ENCODE assay signal across 8 cellular contexts in genomic region chr12:122793685-122794106, GRCh38. TPM values are rescaled to one million over a fixed set of nuclear protein-coding genes. Genes with fewer than 3 reads are reported as not detected.
A peak's percentile ranks its signal among the peaks of the same experiment; 100 is the strongest.
DNase-seq lines count a peak whose midpoint lies in the region; ATAC-seq and TF ChIP-seq lines count a peak whose summit lies in the region.

No MANE protein-coding gene starts in this region.

- H3K4me1 Mint-ChIP-seq in Calu3 (ENCODE audit: low read depth, unreplicated experiment), result peaks cover 3% of the 10 kb centered on the region

- H3K4me1 ChIP-seq in HEK293 (ENCODE audit: control insufficient read depth, insufficient read depth, low read length), result no peaks in the 10 kb centered on the region
- H3K4me1 ChIP-seq in tibial artery, result no peaks in the 10 kb centered on the region

- intact Hi-C loops in Calu3 (cut with micrococcal nuclease; ENCODE audit: unreplicated experiment) (loop anchor here (1.0 to 5.0 kb wide), 3 partner anchors 44 to 157 kb away; no protein-coding TSS in a partner anchor), tibial artery (cut with DNase I; ENCODE audit: low total_unique reads) (loop anchor here (2.0 kb wide), 1 partner anchor 159 kb away; no protein-coding TSS in a partner anchor)

- H3K4me3 ChIP-seq in HEK293 (ENCODE audit: low read depth, low read length) (no peak overlapping the region), brain microvascular endothelial cell (ENCODE audit: low read depth, low read length) (no peak overlapping the region), tibial artery (no peak overlapping the region)

- POLR2A ChIA-PET in HEK293 (lab: Yijun Ruan, JAX), result interaction anchor here (0.6 to 1.3 kb wide), 4 partner anchors 13 to 439 kb away, joined by 3 to 9 read pairs (median 5); no protein-coding TSS in a partner anchor

- H3K27me3 ChIP-seq in brain microvascular endothelial cell (replicated peaks) (no peaks in the 10 kb centered on the region), tibial artery (no peaks in the 10 kb centered on the region)

- no TSS peak for BruUV-seq in Calu3 (replicated peaks; lab: Mats Ljungman, UMichigan)

- ATAC-seq in HG03095 (IDR thresholded peaks at IDR 0.05; ENCODE audit: unreplicated experiment) (no peak), GM21737 (IDR thresholded peaks at IDR 0.05; ENCODE audit: unreplicated experiment) (no peak)

- no peak overlapping the region for H3K27ac ChIP-seq in HEK293 (ENCODE audit: extremely low read depth, low read depth, low read length)
- H3K27ac ChIP-seq in brain microvascular endothelial cell, result no peak overlapping the region
- no peak overlapping the region for H3K27ac ChIP-seq in tibial artery

- DNase-seq in Calu3, result peak; percentile 18
- peak; percentile 69 for DNase-seq in NCI-H82 treated with DMSO at 0.1 percent for 48 hours (lab: John Stamatoyannopoulos, UW; ENCODE audit: unreplicated experiment)
- DNase-seq in brain microvascular endothelial cell, result peak; percentile 29
- peak; percentile 42 for DNase-seq in kidney glomerular epithelial cell (lab: John Stamatoyannopoulos, UW)
- DNase-seq in tibial artery, result no peak

- TF ChIP-seq CTCF in Calu3 (IDR thresholded peaks at IDR 0.05; ENCODE audit: unreplicated experiment), result peak; percentile 59
- no peak; the same call in 1 of the 2 replicates for TF ChIP-seq CTCF in HEK293 (tag by site-specific recombination; IDR thresholded peaks at IDR 0.05)
- peak; percentile 59 for TF ChIP-seq CTCF in brain microvascular endothelial cell (IDR thresholded peaks at IDR 0.05; ENCODE audit: low read depth, low read length, missing control alignments)
- TF ChIP-seq CTCF in tibial artery (IDR thresholded peaks at IDR 0.05), result peak; percentile 63 to 69

- H3K36me3 ChIP-seq in HEK293 (ENCODE audit: control insufficient read depth in 2 of 2, insufficient read depth in 1 of 2, low read length in 2 of 2), result no peaks in the 10 kb centered on the region
- H3K36me3 ChIP-seq in brain microvascular endothelial cell (replicated peaks), result no peaks in the 10 kb centered on the region
- no peaks in the 10 kb centered on the region for H3K36me3 ChIP-seq in tibial artery

- no peaks in the 10 kb centered on the region for H3K27me3 Mint-ChIP-seq in Calu3 (ENCODE audit: unreplicated experiment)

- H3K36me3 Mint-ChIP-seq in Calu3 (ENCODE audit: insufficient read depth, unreplicated experiment), result no peaks in the 10 kb centered on the region

- H3K27ac Mint-ChIP-seq in Calu3 (ENCODE audit: unreplicated experiment), result no peak overlapping the region

- CTCF ChIA-PET in Calu3 (lab: Charles Lee), result interaction anchor here (0.6 to 2.5 kb wide), 15 partner anchors 12 to 176 kb away, joined by 3 to 15 read pairs (median 4); no protein-coding TSS in a partner anchor
- CTCF ChIA-PET in HEK293 (lab: Yijun Ruan, JAX), result interaction anchor here (0.6 to 3.3 kb wide), 48 partner anchors 9 to 664 kb away, joined by 3 to 39 read pairs (median 5); partner anchors contain the start of genes CCDC62, HIP1R and SNRNP35

- H3K4me3 Mint-ChIP-seq in Calu3 (ENCODE audit: low read depth, unreplicated experiment), result no peak overlapping the region

- no peaks in the 10 kb centered on the region for H3K9me3 Mint-ChIP-seq in Calu3 (ENCODE audit: low read depth, unreplicated experiment)

- in situ Hi-C loops in brain microvascular endothelial cell (cut with HindIII; ENCODE audit: low pct_ligation_motif_present, low sequenced_read_pairs), result no loop called here

- H3K9me3 ChIP-seq in HEK293 (ENCODE audit: control insufficient read depth, insufficient read depth, low read depth, low read length), result no peaks in the 10 kb centered on the region
- H3K9me3 ChIP-seq in tibial artery, result no peaks in the 10 kb centered on the region

TF ChIP-seq in HEK293, 187 proteins besides CTCF, POLR2A, EP300 and RAD21:
- TF ChIP-seq ZNF654 (tag by site-specific recombination; IDR thresholded peaks at IDR 0.05; ENCODE audit: low read depth) (peak; percentile 87), SP7 (tag by site-specific recombination; IDR thresholded peaks at IDR 0.05) (0 out of 2 replicates have a peak, but pooled peaks have one; percentile 11), ZNF660 (tag by site-specific recombination; IDR thresholded peaks at IDR 0.05) (0 out of 2 replicates have a peak, but pooled peaks have one; percentile 60), ZNF416 (tag by site-specific recombination; IDR thresholded peaks at IDR 0.05) (no peak), ZNF2 (tag by site-specific recombination; IDR thresholded peaks at IDR 0.05) (no peak)

RNA-seq across cellular contexts. Expression of gene CCDC62, which starts 19.3 kb away (rescaled TPM):
- 0.66 and 0.98 TPM in 2 replicates for total RNA-seq in Calu3 (2022)

RNA-seq across cellular contexts. Expression of gene DENR, which starts 41.1 kb away (rescaled TPM):
- 83.2 and 85.8 TPM in 2 replicates for total RNA-seq in Calu3 (2022)

RNA-seq across cellular contexts. Expression of gene HIP1R, which starts 41.6 kb away (rescaled TPM):
- 234 and 246 TPM in 2 replicates for total RNA-seq in Calu3 (2022)

Comparison
In these comparisons a context has a peak if more than half of its experiments do, and no peak if none do; other contexts are left out.
1. DNase-seq: peak in Calu3 (single experiment), NCI-H82 treated with DMSO at 0.1 percent for 48 hours (single experiment), brain microvascular endothelial cell (single experiment) and kidney glomerular epithelial cell (single experiment); none in tibial artery (0 of 2).